23 cellular contexts compared by ENCODE assay signal in the genomic region with DNA sequence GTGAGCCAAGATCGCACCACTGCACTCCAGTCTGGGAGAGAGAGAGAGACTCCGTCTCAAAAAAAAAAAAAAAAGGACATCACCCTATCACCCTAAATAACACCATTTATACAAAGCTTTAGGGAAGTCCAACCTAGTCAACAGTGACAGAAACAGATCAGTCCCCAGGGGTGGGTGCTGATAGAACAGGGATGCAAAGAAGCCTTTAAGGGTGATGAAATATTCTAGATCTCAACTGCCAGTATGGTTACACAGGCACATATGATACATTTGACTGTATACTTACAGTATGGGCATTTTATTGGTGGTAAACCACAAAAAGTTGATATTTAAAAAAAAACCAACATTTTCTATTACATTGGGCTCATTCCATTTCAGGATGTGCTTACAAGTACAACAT. TPM values are rescaled to one million over a fixed set of nuclear protein-coding genes. Genes with fewer than 3 reads are reported as not detected.
DNase-seq lines count a peak whose midpoint lies in the region; ATAC-seq and TF ChIP-seq lines count a peak whose summit lies in the region.
"Had no signal": no experiment of that assay in that cellular context is flagged by ENCODE, and none has a peak within 500 bp of the region (broad histone marks: within the 10 kb centered on the region; RNA-seq: fewer than 3 reads in every experiment).

No MANE protein-coding gene starts in this region.

- DNase-seq in activated T-cell treated with anti-CD3 and anti-CD28 coated beads, Interleukin-2, amount 50 U/mL, for 24 hours: no peak
- DNase-seq in activated T-cell treated with anti-CD3 and anti-CD28 coated beads, Interleukin-2, amount 50 U/mL, for 1 hour: no peak
- DNase-seq in CD8-positive, alpha-beta T cell: no peak
- DNase-seq in T-helper 2 cell treated with Interferon-gamma antibody and Interleukin-4, amounts not matched to agents 5 μg/mL and 100 μg/mL, for 36 hours (ENCODE audit: low spot score): no peak
- peak in 4 of 9 donors; percentile 16 to 50 (median 43) for DNase-seq in naive thymus-derived CD4-positive, alpha-beta T cell
- no peak for DNase-seq in 8988T
- DNase-seq in posterior cingulate gyrus: no peak
- DNase-seq: ACHN; AML-193; DMS153; GF-D8; GOT3; MM.1S; NCI-H1694 treated with DMSO at 0.1 percent for 48 hours; NCI-H2107; NCI-H510A; NCI-H748 treated with DMSO at 0.1 percent for 48 hours; NK-92 treated with Interleukin-12 subunit alpha and Interleukin-12 subunit beta, amount 100 ng/mL, for 24 hours; OCI-M1; SHP77 had no signal

- no peaks in the 10 kb centered on the region for H3K27me3 ChIP-seq in CD8-positive, alpha-beta T cell (ENCODE audit: insufficient read depth, low read length)
- H3K27me3 ChIP-seq in naive thymus-derived CD4-positive, alpha-beta T cell (ENCODE audit: control insufficient read depth in 2 of 2, insufficient read depth in 2 of 2, low read length in 2 of 2): no peaks in the 10 kb centered on the region

- H3K4me1 Mint-ChIP-seq in activated T-cell treated with anti-CD3 and anti-CD28 coated beads, Interleukin-2, amount 50 U/mL, for 24 hours (ENCODE audit: low read depth): peaks cover 75% of the 10 kb centered on the region
- peaks cover 74% of the 10 kb centered on the region for H3K4me1 Mint-ChIP-seq in CD8-positive, alpha-beta T cell (ENCODE audit: low read depth)
- peaks cover 38% of the 10 kb centered on the region for H3K4me1 Mint-ChIP-seq in T-helper 2 cell treated with Interferon-gamma antibody and Interleukin-4, amounts not matched to agents 5 μg/mL and 100 μg/mL, for 36 hours (ENCODE audit: low read depth)
- H3K4me1 Mint-ChIP-seq in naive thymus-derived CD4-positive, alpha-beta T cell: peaks cover 40 to 77% (median 70%) of the 10 kb centered on the region in 7 donors

- no peaks in the 10 kb centered on the region for H3K9me3 ChIP-seq in CD8-positive, alpha-beta T cell (ENCODE audit: low read length)
- H3K9me3 ChIP-seq in naive thymus-derived CD4-positive, alpha-beta T cell (ENCODE audit: control insufficient read depth in 2 of 3, low read length in 3 of 3): no peaks in the 10 kb centered on the region

- no peak overlapping the region for H3K4me3 Mint-ChIP-seq in activated T-cell treated with anti-CD3 and anti-CD28 coated beads, Interleukin-2, amount 50 U/mL, for 24 hours
- H3K4me3 Mint-ChIP-seq in CD8-positive, alpha-beta T cell: no peak overlapping the region
- H3K4me3 Mint-ChIP-seq in T-helper 2 cell treated with Interferon-gamma antibody and Interleukin-4, amounts not matched to agents 5 μg/mL and 100 μg/mL, for 36 hours: peak overlapping the region; percentile 26
- H3K4me3 Mint-ChIP-seq in naive thymus-derived CD4-positive, alpha-beta T cell: peak overlapping the region in 8 of 10 donors; percentile 29 to 91 (median 64)

- H3K4me1 ChIP-seq in CD8-positive, alpha-beta T cell (ENCODE audit: insufficient read depth, low read length): peaks cover 23% of the 10 kb centered on the region
- H3K4me1 ChIP-seq in naive thymus-derived CD4-positive, alpha-beta T cell (ENCODE audit: control insufficient read depth in 2 of 2, insufficient read depth in 2 of 2, low read length in 2 of 2): peaks cover 5 to 39% of the 10 kb centered on the region in 2 donors

- H3K4me3 ChIP-seq in CD8-positive, alpha-beta T cell (ENCODE audit: low read depth, low read length): no peak overlapping the region
- H3K4me3 ChIP-seq in naive thymus-derived CD4-positive, alpha-beta T cell (ENCODE audit: low read length): no peak overlapping the region

- ATAC-seq in CD8-positive, alpha-beta T cell: no peak
- ATAC-seq in naive thymus-derived CD4-positive, alpha-beta T cell: no peak
- no peak for ATAC-seq in HG02623 (IDR thresholded peaks at IDR 0.05; ENCODE audit: unreplicated experiment)
- ATAC-seq: HCT116, SK-N-SH treated with all-trans-retinoic acid at 6 μM for 48 hours had no signal

- no peak for TF ChIP-seq CTCF in CD8-positive, alpha-beta T cell (IDR thresholded peaks at IDR 0.05)

- H3K27ac ChIP-seq in CD8-positive, alpha-beta T cell (ENCODE audit: low read depth, low read length): no peak overlapping the region
- H3K27ac ChIP-seq in naive thymus-derived CD4-positive, alpha-beta T cell (ENCODE audit: low read depth, low read length): no peak overlapping the region

- POLR2A ChIA-PET in CD8-positive, alpha-beta T cell (lab: Charles Lee): interaction anchor here (0.6 kb wide), 1 partner anchor 379 kb away, joined by 3 read pairs; no protein-coding TSS in a partner anchor
- POLR2A ChIA-PET in naive thymus-derived CD4-positive, alpha-beta T cell (lab: Charles Lee): interaction anchor here (0.8 to 1.5 kb wide), 2 partner anchors 13 to 19 kb away, joined by 3 to 4 read pairs; no protein-coding TSS in a partner anchor

- intact Hi-C loops in CD8-positive, alpha-beta T cell (cut with DNase I, micrococcal nuclease): loop anchor here (10.0 kb wide), 2 partner anchors 1737 to 1947 kb away; a partner anchor contains a TSS
- intact Hi-C loops in naive thymus-derived CD4-positive, alpha-beta T cell (cut with micrococcal nuclease): loop anchor here in 1 of 2 donors (10.0 kb wide), 1 partner anchor 1947 kb away; a partner anchor contains a TSS
- intact Hi-C loops in posterior cingulate gyrus (cut with DNase I): no loop called here

- CTCF ChIA-PET in CD8-positive, alpha-beta T cell (lab: Charles Lee): no interaction called here
- CTCF ChIA-PET in naive thymus-derived CD4-positive, alpha-beta T cell (lab: Charles Lee): no interaction called here

- no peaks in the 10 kb centered on the region for H3K27me3 Mint-ChIP-seq in activated T-cell treated with anti-CD3 and anti-CD28 coated beads, Interleukin-2, amount 50 U/mL, for 24 hours
- H3K27me3 Mint-ChIP-seq in CD8-positive, alpha-beta T cell (ENCODE audit: low read depth): no peaks in the 10 kb centered on the region
- H3K27me3 Mint-ChIP-seq in T-helper 2 cell treated with Interferon-gamma antibody and Interleukin-4, amounts not matched to agents 5 μg/mL and 100 μg/mL, for 36 hours (ENCODE audit: low read depth): no peaks in the 10 kb centered on the region
- no peaks in the 10 kb centered on the region for H3K27me3 Mint-ChIP-seq in naive thymus-derived CD4-positive, alpha-beta T cell

- peaks cover 28% of the 10 kb centered on the region for H3K36me3 Mint-ChIP-seq in activated T-cell treated with anti-CD3 and anti-CD28 coated beads, Interleukin-2, amount 50 U/mL, for 24 hours (ENCODE audit: low read depth)
- H3K36me3 Mint-ChIP-seq in CD8-positive, alpha-beta T cell: peaks cover 42% of the 10 kb centered on the region
- H3K36me3 Mint-ChIP-seq in T-helper 2 cell treated with Interferon-gamma antibody and Interleukin-4, amounts not matched to agents 5 μg/mL and 100 μg/mL, for 36 hours (ENCODE audit: low read depth): peaks cover 49% of the 10 kb centered on the region
- peaks cover 3 to 44% (median 31%) of the 10 kb centered on the region in 5 donors for H3K36me3 Mint-ChIP-seq in naive thymus-derived CD4-positive, alpha-beta T cell

- H3K27ac Mint-ChIP-seq in activated T-cell treated with anti-CD3 and anti-CD28 coated beads, Interleukin-2, amount 50 U/mL, for 24 hours: peak overlapping the region; percentile 34
- H3K27ac Mint-ChIP-seq in CD8-positive, alpha-beta T cell: peak overlapping the region; percentile 3
- peak overlapping the region; percentile 31 for H3K27ac Mint-ChIP-seq in T-helper 2 cell treated with Interferon-gamma antibody and Interleukin-4, amounts not matched to agents 5 μg/mL and 100 μg/mL, for 36 hours
- H3K27ac Mint-ChIP-seq in naive thymus-derived CD4-positive, alpha-beta T cell: peak overlapping the region in 7 of 9 donors; percentile 23 to 73 (median 55)

- no peaks in the 10 kb centered on the region for H3K36me3 ChIP-seq in CD8-positive, alpha-beta T cell (ENCODE audit: insufficient read depth, low read length)
- peaks cover 0 to 6% (median 0%) of the 10 kb centered on the region in 3 experiments for H3K36me3 ChIP-seq in naive thymus-derived CD4-positive, alpha-beta T cell (ENCODE audit: control insufficient read depth in 2 of 3, insufficient read depth in 3 of 3, low read length in 3 of 3)

- no peaks in the 10 kb centered on the region for H3K9me3 Mint-ChIP-seq in activated T-cell treated with anti-CD3 and anti-CD28 coated beads, Interleukin-2, amount 50 U/mL, for 24 hours
- no peaks in the 10 kb centered on the region for H3K9me3 Mint-ChIP-seq in CD8-positive, alpha-beta T cell
- peaks cover 7% of the 10 kb centered on the region for H3K9me3 Mint-ChIP-seq in T-helper 2 cell treated with Interferon-gamma antibody and Interleukin-4, amounts not matched to agents 5 μg/mL and 100 μg/mL, for 36 hours
- peaks cover 0 to 7% (median 0%) of the 10 kb centered on the region in 11 donors for H3K9me3 Mint-ChIP-seq in naive thymus-derived CD4-positive, alpha-beta T cell

RNA-seq across cellular contexts. Expression of a gene that starts 4.8 kb away (rescaled TPM):
- 10 to 100 TPM; 62.2 to 73.9 TPM for total RNA-seq in CD8-positive, alpha-beta T cell
- 10 to 100 TPM; 37.4 to 78.3 (median 47.4) TPM for total RNA-seq in naive thymus-derived CD4-positive, alpha-beta T cell
- 100 to 1,000 TPM; 120 to 130 TPM for polyA plus RNA-seq in naive thymus-derived CD4-positive, alpha-beta T cell

Comparison
In these comparisons a context has a peak if more than half of its experiments do, and no peak if none do; other contexts are left out.
1. H3K27ac Mint-ChIP-seq: peak in every context shown above with its lines; median percentile 55 in naive thymus-derived CD4-positive, alpha-beta T cell; 34 in activated T-cell treated with anti-CD3 and anti-CD28 coated beads, Interleukin-2, amount 50 U/mL, for 24 hours; 31 in T-helper 2 cell treated with Interferon-gamma antibody and Interleukin-4, amounts not matched to agents 5 μg/mL and 100 μg/mL, for 36 hours; 3 in CD8-positive, alpha-beta T cell.
2. H3K4me3 Mint-ChIP-seq: peak in T-helper 2 cell treated with Interferon-gamma antibody and Interleukin-4, amounts not matched to agents 5 μg/mL and 100 μg/mL, for 36 hours (single experiment) and naive thymus-derived CD4-positive, alpha-beta T cell (8 of 10); none in activated T-cell treated with anti-CD3 and anti-CD28 coated beads, Interleukin-2, amount 50 U/mL, for 24 hours (single experiment) and CD8-positive, alpha-beta T cell (single experiment).